8 cellular contexts compared by ENCODE assay signal in genomic region chr3:113136071-113136470, GRCh38.
A peak's percentile ranks its signal among the peaks of the same experiment; 100 is the strongest.
DNase-seq lines count a peak whose midpoint lies in the region; ATAC-seq, FAIRE-seq and TF ChIP-seq lines count a peak whose summit lies in the region.

No MANE protein-coding gene starts in this region.

- intact Hi-C loops in left lung (cut with DNase I): loop anchor here in 1 of 2 donors (5.0 kb wide), 1 partner anchor 151 kb away; no protein-coding TSS in a partner anchor

- peak; percentile 47 for ATAC-seq in left lung
- no peak for ATAC-seq in HG02870 (IDR thresholded peaks at IDR 0.05; ENCODE audit: unreplicated experiment)
- ATAC-seq in GM21528 (IDR thresholded peaks at IDR 0.05; ENCODE audit: low FRiP score, unreplicated experiment): no peak

- no peaks in the 10 kb centered on the region for H3K27me3 ChIP-seq in adipocyte (replicated peaks; ENCODE audit: control insufficient read depth, insufficient read depth, low read length)
- no peaks in the 10 kb centered on the region for H3K27me3 ChIP-seq in left lung

- H3K4me1 ChIP-seq in adipocyte (ENCODE audit: control insufficient read depth, insufficient read depth, low read length): no peaks in the 10 kb centered on the region
- no peaks in the 10 kb centered on the region for H3K4me1 ChIP-seq in left lung

- H3K36me3 ChIP-seq in adipocyte (ENCODE audit: control insufficient read depth, insufficient read depth, low read length, severe bottlenecking): no peaks in the 10 kb centered on the region
- H3K36me3 ChIP-seq in left lung: no peaks in the 10 kb centered on the region

- peak in 1 of 2 donors; percentile 12 for TF ChIP-seq CTCF in left lung (IDR thresholded peaks at IDR 0.05)

- DNase-seq in AG20443 (ENCODE audit: low spot score) (peak; percentile 46), H54 (ENCODE audit: insufficient read length, low spot score) (no peak), adipocyte (ENCODE audit: low read depth) (peak; percentile 52), left lung (no peak), GOT3 (lab: John Stamatoyannopoulos, UW) (no peak)
- no peak for DNase-seq in stimulated activated CD4-positive, alpha-beta T cell treated with anti-CD3 and anti-CD28 coated beads, Interleukin-4, amount 100 ng/mL, for 4 hours

- H3K9ac ChIP-seq in adipocyte (ENCODE audit: low read length): peak overlapping the region; percentile 2

- H3K27ac ChIP-seq in left lung: no peak overlapping the region

- TF ChIP-seq POLR2A in H54 (IDR thresholded peaks at IDR 0.05; ENCODE audit: low read depth, low read length): no peak

- H3K9me3 ChIP-seq in adipocyte (ENCODE audit: control insufficient read depth, low read length): peaks cover 7% of the 10 kb centered on the region
- no peaks in the 10 kb centered on the region for H3K9me3 ChIP-seq in left lung

- H3K4me3 ChIP-seq in adipocyte (ENCODE audit: low read length): no peak overlapping the region
- H3K4me3 ChIP-seq in left lung: no peak overlapping the region

- peak; percentile 69 for FAIRE-seq in H54 (lab: Jason Lieb, UNC)

Comparison
In these comparisons a context has a peak if more than half of its experiments do, and no peak if none do; other contexts are left out.
1. DNase-seq: peak in AG20443 (single experiment) and adipocyte (single experiment); none in H54 (single experiment), left lung (0 of 2), stimulated activated CD4-positive, alpha-beta T cell treated with anti-CD3 and anti-CD28 coated beads, Interleukin-4, amount 100 ng/mL, for 4 hours (0 of 2) and GOT3 (single experiment).